Comparison of ENCODE assay signal across 8 cellular contexts in genomic region chr2:86562485-86562890, GRCh38. TPM values are rescaled to one million over a fixed set of nuclear protein-coding genes. Genes with fewer than 3 reads are reported as not detected.
DNase-seq lines count a peak whose midpoint lies in the region; ATAC-seq, FAIRE-seq and TF ChIP-seq lines count a peak whose summit lies in the region.

No MANE protein-coding gene starts in this region.

- TF ChIP-seq CTCF in AG04450 (IDR thresholded peaks at IDR 0.05; ENCODE audit: low read depth, low read length), result no peak
- TF ChIP-seq CTCF in ascending aorta (IDR thresholded peaks at IDR 0.05), result no peak
- no peak for TF ChIP-seq CTCF in lung (IDR thresholded peaks at IDR 0.05; ENCODE audit: control extremely low read depth, extremely low read depth)

- H3K4me1 ChIP-seq in ascending aorta, result peaks cover 0 to 14% of the 10 kb centered on the region in 2 donors
- H3K4me1 ChIP-seq in lung (ENCODE audit: control insufficient read depth in 2 of 2, insufficient read depth in 2 of 2, low read length in 2 of 2), result peaks cover 2 to 18% of the 10 kb centered on the region in 2 donors

- CTCF ChIA-PET in AG04450 (lab: Charles Lee), result interaction anchor here (0.5 kb wide), 1 partner anchor 342 kb away, joined by 3 read pairs; no protein-coding TSS in a partner anchor

- WGBS in lung, 2 donors, result 0% methylated on average over 13 of the region's 13 CpGs

- peak overlapping the region; percentile 99 for H3K27ac ChIP-seq in AG04450 (ENCODE audit: low read depth, low read length)
- peak overlapping the region; percentile 94 to 95 for H3K27ac ChIP-seq in ascending aorta
- peak overlapping the region; percentile 97 to 99 for H3K27ac ChIP-seq in lung (ENCODE audit: low read depth in 1 of 2, low read length in 1 of 2)

- peak overlapping the region; percentile 88 for H3K4me3 ChIP-seq in AG04450 (ENCODE audit: low read depth, low read length)
- H3K4me3 ChIP-seq in H7 (ENCODE audit: insufficient read depth, low read depth, low read length), result peak overlapping the region; percentile 87
- H3K4me3 ChIP-seq in ascending aorta, result peak overlapping the region; percentile 70 to 84
- H3K4me3 ChIP-seq in lung, result peak overlapping the region; percentile 63

- no peak for DNase-seq in AG04450 (ENCODE audit: low read depth, low spot score)
- DNase-seq in H7, result no peak
- no peak for DNase-seq in ascending aorta (ENCODE audit: low spot score in 2 of 2)
- no peak for DNase-seq in lung (ENCODE audit: low spot score)
- no peak for DNase-seq in urothelium cell line (ENCODE audit: low spot score)
- DNase-seq in ACHN, result no peak
- DNase-seq in GDM1 (lab: John Stamatoyannopoulos, UW), result no peak
- DNase-seq in DMS79 treated with DMSO at 0.1 percent for 48 hours (lab: John Stamatoyannopoulos, UW), result no peak

- ATAC-seq in lung (ENCODE audit: insufficient read depth, low FRiP score), result peak; percentile 42

- H3K9me3 ChIP-seq in AG04450 (ENCODE audit: control insufficient read depth, insufficient read depth, low read length) (no peaks in the 10 kb centered on the region), ascending aorta (no peaks in the 10 kb centered on the region), lung (ENCODE audit: control insufficient read depth in 2 of 2, insufficient read depth in 1 of 2, low read length in 1 of 2) (no peaks in the 10 kb centered on the region)

- in situ Hi-C loops in ACHN (cut with HindIII; ENCODE audit: low pct_ligation_motif_present, low pct_unique_long_range_greater_than_20kb, low sequenced_read_pairs), result no loop called here

- intact Hi-C loops in ascending aorta (cut with DNase I), result loop anchor here (1.0 to 5.0 kb wide), 3 partner anchors 61 to 120 kb away; partner anchors contain the start of genes KDM3A and RNF103

- H3K27me3 ChIP-seq in AG04450 (ENCODE audit: control insufficient read depth, insufficient read depth, low read length), result no peaks in the 10 kb centered on the region
- H3K27me3 ChIP-seq in H7 (ENCODE audit: control insufficient read depth, insufficient read depth, low read length), result no peaks in the 10 kb centered on the region; the same call in 1 of the 2 replicates
- H3K27me3 ChIP-seq in ascending aorta, result no peaks in the 10 kb centered on the region
- H3K27me3 ChIP-seq in lung (ENCODE audit: control insufficient read depth, insufficient read depth), result no peaks in the 10 kb centered on the region

- no peak for FAIRE-seq in urothelium cell line (lab: Jason Lieb, UNC)

- POLR2A ChIA-PET in AG04450 (lab: Yijun Ruan, JAX), result interaction anchor here (1.1 to 1.4 kb wide), 2 partner anchors 60 to 122 kb away, joined by 4 to 6 read pairs; partner anchors contain the start of gene KDM3A

- H3K36me3 ChIP-seq in H7 (replicated peaks; ENCODE audit: control insufficient read depth, insufficient read depth, low read length) (no peaks in the 10 kb centered on the region), ascending aorta (no peaks in the 10 kb centered on the region), lung (ENCODE audit: control insufficient read depth in 2 of 2, insufficient read depth in 2 of 2, low read length in 2 of 2) (no peaks in the 10 kb centered on the region)

RNA-seq across cellular contexts. Expression of gene CHMP3, which starts 0.8 kb away (rescaled TPM):
- polyA plus RNA-seq in AG04450 (2011; rRNA removed) (125 and 154 TPM in 2 replicates), lung (100 to 1,000 TPM in 1 of 2 donors, 10 to 100 TPM in 1; 49.4 to 127 TPM)
- 54.5 and 62.5 TPM in 2 replicates for polyA minus RNA-seq in AG04450 (2011; rRNA and poly(A)+ RNA removed)
- 11.2 and 12.6 TPM in 2 replicates for total RNA-seq in H7 (2014; rRNA removed; shearing (Covaris generic))
- total RNA-seq in ascending aorta (69.3 TPM), lung (100 to 1,000 TPM in 1 of 2 donors, 10 to 100 TPM in 1; 72.8 to 126 TPM)
